1 cellular context compared by ENCODE assay signal in the genomic region with DNA sequence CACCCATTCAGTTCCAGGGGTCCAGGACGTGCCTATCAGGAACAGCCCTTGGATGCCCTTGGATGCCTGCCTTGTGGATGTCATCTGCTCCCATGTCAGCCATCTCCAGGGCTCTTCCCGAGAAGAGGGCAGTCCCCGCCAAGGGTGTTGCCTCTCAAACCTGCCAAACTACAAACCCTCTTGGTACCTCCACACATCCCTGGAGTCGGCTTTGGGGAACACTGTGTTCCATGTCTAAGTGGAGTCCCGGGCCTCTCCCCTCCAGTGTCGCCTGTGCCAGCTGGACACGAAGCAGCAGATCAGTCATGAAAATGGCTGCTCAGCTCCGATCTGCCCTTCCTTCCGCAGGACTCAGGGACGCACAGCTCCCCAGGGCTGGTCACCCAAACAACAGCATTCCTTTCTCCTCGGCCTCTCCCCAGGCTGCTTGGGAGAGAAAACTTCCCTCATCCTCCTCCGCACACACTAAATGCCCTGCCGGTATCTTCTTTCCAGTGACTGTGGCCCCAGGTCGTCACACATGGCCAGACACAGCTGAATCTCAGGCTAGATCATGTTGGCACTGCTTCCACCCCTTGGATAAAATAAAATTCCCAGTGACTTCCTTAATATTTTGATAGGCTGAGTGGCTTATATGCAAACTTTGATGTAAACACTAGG.
TF ChIP-seq lines count a peak whose summit lies in the region.

No MANE protein-coding gene starts in this region.

TF ChIP-seq in IMR-90, 13 proteins besides CTCF, POLR2A, EP300 and RAD21:
- TF ChIP-seq FOS (IDR thresholded peaks at IDR 0.05; ENCODE audit: low read depth, low read length) (no peak), USF2 (IDR thresholded peaks at IDR 0.05; ENCODE audit: low read depth, low read length) (no peak), CEBPB (IDR thresholded peaks at IDR 0.05; ENCODE audit: low read depth, low read length) (no peak), NFE2L2 (IDR thresholded peaks at IDR 0.05; ENCODE audit: low read depth, low read length) (no peak), MXI1 (IDR thresholded peaks at IDR 0.05; ENCODE audit: borderline replicate concordance, low read depth, low read length) (no peak), CHD1 (IDR thresholded peaks at IDR 0.05; ENCODE audit: low read depth, low read length) (no peak), SMC3 (IDR thresholded peaks at IDR 0.05; ENCODE audit: low read depth, low read length) (no peak), MAFK (IDR thresholded peaks at IDR 0.05; ENCODE audit: low read depth, low read length) (no peak), RFX5 (IDR thresholded peaks at IDR 0.05; ENCODE audit: low read depth, low read length) (no peak), RCOR1 (IDR thresholded peaks at IDR 0.05; ENCODE audit: insufficient replicate concordance, low read length) (no peak)
- TF ChIP-seq, protein P1, sequence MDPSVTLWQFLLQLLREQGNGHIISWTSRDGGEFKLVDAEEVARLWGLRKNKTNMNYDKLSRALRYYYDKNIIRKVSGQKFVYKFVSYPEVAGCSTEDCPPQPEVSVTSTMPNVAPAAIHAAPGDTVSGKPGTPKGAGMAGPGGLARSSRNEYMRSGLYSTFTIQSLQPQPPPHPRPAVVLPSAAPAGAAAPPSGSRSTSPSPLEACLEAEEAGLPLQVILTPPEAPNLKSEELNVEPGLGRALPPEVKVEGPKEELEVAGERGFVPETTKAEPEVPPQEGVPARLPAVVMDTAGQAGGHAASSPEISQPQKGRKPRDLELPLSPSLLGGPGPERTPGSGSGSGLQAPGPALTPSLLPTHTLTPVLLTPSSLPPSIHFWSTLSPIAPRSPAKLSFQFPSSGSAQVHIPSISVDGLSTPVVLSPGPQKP (IDR thresholded peaks at IDR 0.05; ENCODE audit: borderline replicate concordance, low read depth, low read length) = no peak
